ENCODE assay signal across 8 cellular contexts in the genomic region with DNA sequence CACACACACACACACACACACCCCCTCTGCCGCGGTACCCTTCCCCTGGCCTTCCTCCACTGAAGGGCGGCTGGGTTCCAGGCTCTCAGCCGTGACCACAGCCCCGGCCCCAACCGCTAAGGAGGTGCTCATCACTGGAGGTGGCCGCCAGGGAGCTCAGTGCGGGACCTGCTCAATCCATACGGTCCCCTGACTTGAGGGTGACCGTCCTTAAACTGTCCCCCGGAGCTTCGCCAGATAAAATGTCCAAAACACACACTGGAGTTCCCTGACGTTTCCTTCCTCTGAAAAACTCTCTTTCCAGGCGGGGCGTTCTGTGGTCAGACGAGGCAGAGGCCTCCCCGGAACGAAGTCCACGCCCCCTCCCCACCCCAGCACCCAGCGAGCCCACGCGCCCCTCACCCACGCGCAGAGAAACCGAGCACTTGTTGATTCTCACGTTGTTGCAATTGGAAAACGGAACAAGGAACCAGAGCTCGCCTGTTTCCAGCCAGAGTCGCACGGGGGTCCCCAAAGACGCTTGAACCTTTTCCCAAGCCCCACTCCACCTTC. TPM values are rescaled to one million over a fixed set of nuclear protein-coding genes. Genes with fewer than 3 reads are reported as not detected.
DNase-seq lines count a peak whose midpoint lies in the region; ATAC-seq and TF ChIP-seq lines count a peak whose summit lies in the region.

No MANE protein-coding gene starts in this region.

- peaks cover 80% of the 10 kb centered on the region for H3K27me3 ChIP-seq in cardiac muscle cell

- H3K9me3 ChIP-seq in cardiac muscle cell (ENCODE audit: low read depth) = no peaks in the 10 kb centered on the region

- H3K27ac ChIP-seq in cardiac muscle cell = no peak overlapping the region

- peaks cover 7% of the 10 kb centered on the region for H3K36me3 Mint-ChIP-seq in progenitor cell of endocrine pancreas (ENCODE audit: insufficient read depth)

- TF ChIP-seq CTCF in cardiac muscle cell (IDR thresholded peaks at IDR 0.05; ENCODE audit: low read depth, low read length) (no peak), progenitor cell of endocrine pancreas (IDR thresholded peaks at IDR 0.05; ENCODE audit: unreplicated experiment) (no peak)

- no peaks in the 10 kb centered on the region for H3K9me3 Mint-ChIP-seq in progenitor cell of endocrine pancreas (ENCODE audit: low read depth)

- ATAC-seq in GM18505 (IDR thresholded peaks at IDR 0.05; ENCODE audit: unreplicated experiment) (no peak), GM18873 (IDR thresholded peaks at IDR 0.05; ENCODE audit: low FRiP score, unreplicated experiment) (no peak), HG03460 (IDR thresholded peaks at IDR 0.05; ENCODE audit: unreplicated experiment) (no peak)

- TF ChIP-seq POLR2A in GM18505 (IDR thresholded peaks at IDR 0.05; ENCODE audit: borderline replicate concordance, extremely low read depth, insufficient read depth, insufficient read length) = peak; percentile 3

- peaks cover 18% of the 10 kb centered on the region for H3K4me1 Mint-ChIP-seq in progenitor cell of endocrine pancreas (ENCODE audit: low read depth)

- H3K4me3 ChIP-seq in cardiac muscle cell = peak overlapping the region; percentile 45

- no peaks in the 10 kb centered on the region for H3K36me3 ChIP-seq in cardiac muscle cell

- DNase-seq in MV-4-11 (lab: John Stamatoyannopoulos, UW) (peak; percentile 69), activated gamma-delta T cell treated with Interleukin-2 at 50 U/mL for 16 hours (peak; percentile 35), cardiac muscle cell (ENCODE audit: low read depth in 1 of 2, low spot score in 1 of 2) (peak in 1 of 2 donors; percentile 56), progenitor cell of endocrine pancreas (ENCODE audit: low spot score, unreplicated experiment) (no peak), NCI-H526 treated with DMSO at 0.1 percent for 48 hours (lab: John Stamatoyannopoulos, UW) (no peak)

- peak overlapping the region; percentile 86 for H3K4me3 Mint-ChIP-seq in progenitor cell of endocrine pancreas (ENCODE audit: low read depth)

- H3K4me1 ChIP-seq in cardiac muscle cell (ENCODE audit: low read depth) = peaks cover 4% of the 10 kb centered on the region

- peaks cover 27% of the 10 kb centered on the region for H3K27me3 Mint-ChIP-seq in progenitor cell of endocrine pancreas

- peak overlapping the region; percentile 96 for H3K27ac Mint-ChIP-seq in progenitor cell of endocrine pancreas

RNA-seq across cellular contexts. Expression of gene MBP, which starts 1.4 kb away (rescaled TPM):
- total RNA-seq in cardiac muscle cell (0.04 and 0.42 TPM in 2 replicates), progenitor cell of endocrine pancreas (38.4 and 39.0 TPM in 2 replicates)
- polyA plus RNA-seq in cardiac muscle cell = 0.32 TPM in 1 of 2 replicates, not detected in the other

Comparison
In these comparisons a context has a peak if more than half of its experiments do, and no peak if none do; other contexts are left out.
1. DNase-seq: peak in MV-4-11 (single experiment) and activated gamma-delta T cell treated with Interleukin-2 at 50 U/mL for 16 hours (single experiment); none in progenitor cell of endocrine pancreas (single experiment) and NCI-H526 treated with DMSO at 0.1 percent for 48 hours (single experiment).
2. RNA of gene MBP, which starts 1.4 kb away (total RNA-seq): 38.4 to 39.0 TPM in progenitor cell of endocrine pancreas; 0.04 to 0.42 TPM in cardiac muscle cell; every median in the first group is over 10 times any median in the second.